In the genomic region with DNA sequence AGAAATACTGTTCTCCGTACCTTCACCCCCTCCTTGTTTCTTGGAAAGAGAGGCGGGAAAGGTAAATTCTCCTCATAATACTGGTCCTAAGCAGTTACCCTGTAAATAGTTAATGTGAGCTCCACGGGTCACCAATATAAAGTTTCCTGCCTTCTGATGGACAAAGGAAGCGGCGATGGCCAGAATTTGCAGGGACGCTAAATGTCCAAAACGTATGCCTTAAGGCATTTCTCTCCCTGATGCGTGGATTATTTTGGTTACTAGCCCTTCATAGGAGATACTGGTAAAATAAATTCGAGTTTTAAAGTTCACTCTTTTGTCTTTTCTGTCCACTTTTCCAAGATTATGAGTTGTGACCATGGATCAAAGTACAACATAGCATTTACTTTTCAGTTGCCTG, we compare ENCODE assay signal across 9 cellular contexts. TPM values are rescaled to one million over a fixed set of nuclear protein-coding genes. Genes with fewer than 3 reads are reported as not detected.
DNase-seq lines count a peak whose midpoint lies in the region; ATAC-seq and TF ChIP-seq lines count a peak whose summit lies in the region.
"Had no signal": no experiment of that assay in that cellular context is flagged by ENCODE, and none has a peak within 500 bp of the region (broad histone marks: within the 10 kb centered on the region; RNA-seq: fewer than 3 reads in every experiment).

No MANE protein-coding gene starts in this region.

- H3K9me3 ChIP-seq in left ventricle myocardium inferior (replicated peaks): peaks cover 1% of the 10 kb centered on the region
- no peaks in the 10 kb centered on the region for H3K9me3 ChIP-seq in gastrocnemius medialis

- TF ChIP-seq POLR2A in gastrocnemius medialis (IDR thresholded peaks at IDR 0.05): no peak

- intact Hi-C loops in left ventricle myocardium inferior (cut with micrococcal nuclease) (no loop called here), gastrocnemius medialis (cut with DNase I; ENCODE audit: low total_unique reads) (no loop called here)

- ATAC-seq in gastrocnemius medialis (no peak), HG03469 (IDR thresholded peaks at IDR 0.05; ENCODE audit: unreplicated experiment) (no peak)

- H3K36me3 ChIP-seq in H7 (replicated peaks; ENCODE audit: control insufficient read depth, insufficient read depth, low read length) (no peaks in the 10 kb centered on the region), left ventricle myocardium inferior (no peaks in the 10 kb centered on the region), gastrocnemius medialis (no peaks in the 10 kb centered on the region)

- TF ChIP-seq CTCF in WI38 (IDR thresholded peaks at IDR 0.05; ENCODE audit: low read depth, low read length) (no peak), left ventricle myocardium inferior (IDR thresholded peaks at IDR 0.05; ENCODE audit: borderline replicate concordance) (no peak), gastrocnemius medialis (IDR thresholded peaks at IDR 0.05 in 4 of 5, conservative IDR thresholded peaks at IDR 0.05 in 1 of 5) (no peak)

- in situ Hi-C loops in gastrocnemius medialis (cut with MboI; ENCODE audit: low sequenced_read_pairs in 4 of 4): no loop called here

- H3K27me3 ChIP-seq in H7 (ENCODE audit: control insufficient read depth, insufficient read depth, low read length): peaks cover 17% of the 10 kb centered on the region
- H3K27me3 ChIP-seq in left ventricle myocardium inferior (ENCODE audit: low read depth): peaks cover 24% of the 10 kb centered on the region
- H3K27me3 ChIP-seq in gastrocnemius medialis: peaks cover 9 to 13% (median 10%) of the 10 kb centered on the region in 3 donors

- DNase-seq in H7: no peak
- DNase-seq in left ventricle myocardium inferior: no peak
- DNase-seq in gastrocnemius medialis: no peak
- DNase-seq in NCI-H1436 (lab: John Stamatoyannopoulos, UW): no peak
- DNase-seq in SIG-M5 (lab: John Stamatoyannopoulos, UW): no peak
- DNase-seq in occipital lobe (lab: John Stamatoyannopoulos, UW): no peak
- DNase-seq: stimulated activated naive CD4-positive, alpha-beta T cell treated with Interleukin-2 at 50 U/mL for 16 hours had no signal

- H3K4me1 ChIP-seq in left ventricle myocardium inferior: peaks cover 15% of the 10 kb centered on the region
- no peaks in the 10 kb centered on the region for H3K4me1 ChIP-seq in gastrocnemius medialis

- H3K27ac ChIP-seq in left ventricle myocardium inferior (replicated peaks): peak overlapping the region; percentile 76
- H3K27ac ChIP-seq in gastrocnemius medialis: peak overlapping the region in 2 of 4 donors; percentile 45 to 61

- H3K4me3 ChIP-seq in H7 (ENCODE audit: insufficient read depth, low read depth, low read length) (peak overlapping the region; percentile 68), WI38 (ENCODE audit: low read depth, low read length) (peak overlapping the region; percentile 66), left ventricle myocardium inferior (peak overlapping the region; percentile 69), gastrocnemius medialis (peak overlapping the region; percentile 42 to 51 (median 45))

RNA-seq across cellular contexts. Expression of a gene that starts 0.9 kb away (rescaled TPM):
- 0.38 and 1.7 TPM in 2 replicates for total RNA-seq in H7 (2014; rRNA removed; shearing (Covaris generic))
- total RNA-seq in left ventricle myocardium inferior (0.85 TPM), gastrocnemius medialis (under 1 TPM in 3 of 4 donors, not detected in 1; 0.23 to 0.58 (median 0.25) TPM), occipital lobe (1.7 TPM)
